ENCODE assay signal across 12 cellular contexts in genomic region chr7:44105832-44106231, GRCh38. TPM values are rescaled to one million over a fixed set of nuclear protein-coding genes. Genes with fewer than 3 reads are reported as not detected.
DNase-seq lines count a peak whose midpoint lies in the region; ATAC-seq and TF ChIP-seq lines count a peak whose summit lies in the region.
"Had no signal": no experiment of that assay in that cellular context is flagged by ENCODE, and none has a peak within 500 bp of the region (broad histone marks: within the 10 kb centered on the region; RNA-seq: fewer than 3 reads in every experiment).

No MANE protein-coding gene starts in this region.

- H3K4me3 ChIP-seq in CD4-positive, CD25-positive, alpha-beta regulatory T cell (ENCODE audit: low read depth, low read length), result no peak overlapping the region
- peak overlapping the region; percentile 80 for H3K4me3 ChIP-seq in rectal smooth muscle tissue (ENCODE audit: low read length)

- DNase-seq in CD4-positive, CD25-positive, alpha-beta regulatory T cell, result no peak
- DNase-seq in MV-4-11 (lab: John Stamatoyannopoulos, UW) (peak; percentile 29), endothelial cell (ENCODE audit: low spot score) (no peak), cortex of kidney (lab: John Stamatoyannopoulos, UW) (no peak), glomerular visceral epithelial cell (ENCODE audit: extremely low spot score) (no peak), DMS53 treated with DMSO at 0.1 percent for 48 hours (lab: John Stamatoyannopoulos, UW; ENCODE audit: unreplicated experiment) (no peak), COLO829 (ENCODE audit: low spot score) (no peak)
- DNase-seq: activated CD8-positive, alpha-beta memory T cell treated with anti-CD3 and anti-CD28 coated beads, Interleukin-2, amount 50 U/mL, for 4 hours; stimulated activated CD4-positive, alpha-beta T cell treated with anti-CD3 and anti-CD28 coated beads, Interleukin-12 subunit alpha, Interleukin-12 subunit beta, amount 100 ng/mL, for 4 hours had no signal

- H3K36me3 Mint-ChIP-seq in CD4-positive, CD25-positive, alpha-beta regulatory T cell, result no peaks in the 10 kb centered on the region
- peaks cover 7% of the 10 kb centered on the region for H3K36me3 Mint-ChIP-seq in endothelial cell (ENCODE audit: low read depth, unreplicated experiment)

- no peaks in the 10 kb centered on the region for H3K9me3 ChIP-seq in CD4-positive, CD25-positive, alpha-beta regulatory T cell (ENCODE audit: control insufficient read depth in 2 of 2, low read length in 2 of 2)

- H3K27me3 ChIP-seq in CD4-positive, CD25-positive, alpha-beta regulatory T cell (ENCODE audit: control insufficient read depth, insufficient read depth, low read length), result peaks cover 4% of the 10 kb centered on the region
- H3K27me3 ChIP-seq in rectal smooth muscle tissue (ENCODE audit: control insufficient read depth, insufficient read depth, low read length), result peaks cover 4% of the 10 kb centered on the region

- no peaks in the 10 kb centered on the region for H3K36me3 ChIP-seq in CD4-positive, CD25-positive, alpha-beta regulatory T cell (ENCODE audit: control insufficient read depth, insufficient read depth, low read length)
- no peaks in the 10 kb centered on the region for H3K36me3 ChIP-seq in rectal smooth muscle tissue (ENCODE audit: control insufficient read depth, insufficient read depth, low read length)

- peaks cover 0 to 1% (median 0%) of the 10 kb centered on the region in 7 donors for H3K9me3 Mint-ChIP-seq in CD4-positive, CD25-positive, alpha-beta regulatory T cell
- no peaks in the 10 kb centered on the region for H3K9me3 Mint-ChIP-seq in endothelial cell (ENCODE audit: unreplicated experiment)

- H3K4me3 Mint-ChIP-seq in CD4-positive, CD25-positive, alpha-beta regulatory T cell, result peak overlapping the region; percentile 36 to 90 (median 82)
- H3K4me3 Mint-ChIP-seq in endothelial cell (ENCODE audit: unreplicated experiment), result peak overlapping the region; percentile 75

- ATAC-seq in CD4-positive, CD25-positive, alpha-beta regulatory T cell (ENCODE audit: low read depth in 2 of 2), result no peak

- H3K27ac ChIP-seq in CD4-positive, CD25-positive, alpha-beta regulatory T cell (ENCODE audit: insufficient read depth, low read length, poor library complexity, severe bottlenecking), result no peak overlapping the region
- H3K27ac ChIP-seq in rectal smooth muscle tissue (ENCODE audit: low read depth, low read length), result peak overlapping the region; percentile 37

- peaks cover 12% of the 10 kb centered on the region for H3K27me3 Mint-ChIP-seq in CD4-positive, CD25-positive, alpha-beta regulatory T cell
- H3K27me3 Mint-ChIP-seq in endothelial cell (ENCODE audit: unreplicated experiment), result peaks cover 18% of the 10 kb centered on the region

- TF ChIP-seq CTCF in endothelial cell (IDR thresholded peaks at IDR 0.05; ENCODE audit: unreplicated experiment), result no peak

- no peak overlapping the region for H3K9ac ChIP-seq in rectal smooth muscle tissue (ENCODE audit: low read length)

- peaks cover 10% of the 10 kb centered on the region for H3K4me1 ChIP-seq in CD4-positive, CD25-positive, alpha-beta regulatory T cell (ENCODE audit: control insufficient read depth, insufficient read depth, low read length, poor library complexity, severe bottlenecking)
- peaks cover 4% of the 10 kb centered on the region for H3K4me1 ChIP-seq in rectal smooth muscle tissue (ENCODE audit: control insufficient read depth, insufficient read depth, low read length)

- H3K4me1 Mint-ChIP-seq in CD4-positive, CD25-positive, alpha-beta regulatory T cell, result peaks cover 0 to 19% (median 4%) of the 10 kb centered on the region in 4 donors
- peaks cover 13% of the 10 kb centered on the region for H3K4me1 Mint-ChIP-seq in endothelial cell (ENCODE audit: unreplicated experiment)

- H3K27ac Mint-ChIP-seq in CD4-positive, CD25-positive, alpha-beta regulatory T cell, result peak overlapping the region in 2 of 3 donors; percentile 82 to 84
- H3K27ac Mint-ChIP-seq in endothelial cell (ENCODE audit: unreplicated experiment), result no peak overlapping the region

RNA-seq across cellular contexts. Expression of gene AEBP1, which starts 1.7 kb away (rescaled TPM):
- 4.1 TPM for total RNA-seq in CD4-positive, CD25-positive, alpha-beta regulatory T cell
- polyA plus RNA-seq in CD4-positive, CD25-positive, alpha-beta regulatory T cell, result 1 to 10 TPM in 1 of 4 donors, under 1 TPM in 3; 0.51 to 1.7 (median 0.89) TPM
- 22.2 TPM for total RNA-seq in endothelial cell (ENCODE audit: unreplicated experiment)
- total RNA-seq: HT-29 had no signal

RNA-seq across cellular contexts. Expression of gene POLD2, which starts 17.5 kb away (rescaled TPM):
- total RNA-seq in CD4-positive, CD25-positive, alpha-beta regulatory T cell, result 37.1 TPM
- 10 to 100 TPM; 53.3 to 59.0 (median 55.0) TPM for polyA plus RNA-seq in CD4-positive, CD25-positive, alpha-beta regulatory T cell
- 39.9 TPM for total RNA-seq in endothelial cell (ENCODE audit: unreplicated experiment)

RNA-seq across cellular contexts. Expression of gene POLM, which starts 23.5 kb away (rescaled TPM):
- 38.0 TPM for total RNA-seq in CD4-positive, CD25-positive, alpha-beta regulatory T cell
- 10 to 100 TPM; 14.8 to 22.3 (median 20.2) TPM for polyA plus RNA-seq in CD4-positive, CD25-positive, alpha-beta regulatory T cell
- 16.9 TPM for total RNA-seq in endothelial cell (ENCODE audit: unreplicated experiment)

RNA-seq across cellular contexts. Expression of gene MYL7, which starts 35.3 kb away (rescaled TPM):
- total RNA-seq in CD4-positive, CD25-positive, alpha-beta regulatory T cell, result not detected
- polyA plus RNA-seq in CD4-positive, CD25-positive, alpha-beta regulatory T cell, result not detected
- 0.82 TPM for total RNA-seq in endothelial cell (ENCODE audit: unreplicated experiment)
- total RNA-seq: glomerular endothelial cell, HT-29 had no signal

RNA-seq across cellular contexts. Expression of gene PGAM2, which starts 40.5 kb away (rescaled TPM):
- total RNA-seq in CD4-positive, CD25-positive, alpha-beta regulatory T cell, result 1.1 TPM
- polyA plus RNA-seq in CD4-positive, CD25-positive, alpha-beta regulatory T cell, result not detected
- not detected for total RNA-seq in endothelial cell (ENCODE audit: unreplicated experiment)
- total RNA-seq: glomerular endothelial cell had no signal
